ENCODE assay signal across 18 cellular contexts in the genomic region with DNA sequence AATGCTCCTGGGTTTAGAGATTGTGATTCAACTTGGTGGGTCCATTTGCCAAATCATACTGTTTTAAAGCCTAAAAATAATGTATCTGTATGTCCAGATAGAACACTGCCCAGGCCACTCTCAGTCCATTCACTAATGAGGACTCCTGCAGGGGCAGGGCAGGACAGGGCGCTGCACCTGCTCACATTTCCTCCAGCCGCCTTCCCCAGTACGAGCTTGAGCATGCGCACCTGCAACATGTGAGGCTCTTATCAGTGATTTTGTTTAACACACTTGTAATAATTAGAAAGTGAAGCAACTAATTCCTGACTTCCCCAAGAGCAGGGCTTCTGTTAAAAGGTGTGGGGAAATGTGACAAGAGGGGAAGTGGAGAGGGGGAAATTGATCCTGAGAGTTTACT.
DNase-seq lines count a peak whose midpoint lies in the region; ATAC-seq and TF ChIP-seq lines count a peak whose summit lies in the region.
"Had no signal": no experiment of that assay in that cellular context is flagged by ENCODE, and none has a peak within 500 bp of the region (broad histone marks: within the 10 kb centered on the region; RNA-seq: fewer than 3 reads in every experiment).

No MANE protein-coding gene starts in this region.

- H3K4me1 Mint-ChIP-seq in memory B cell: peaks cover 30% of the 10 kb centered on the region
- H3K4me1 Mint-ChIP-seq: CD4-positive, alpha-beta memory T cell had no signal

- no peaks in the 10 kb centered on the region for H3K9me3 Mint-ChIP-seq in memory B cell
- H3K9me3 Mint-ChIP-seq: CD4-positive, alpha-beta memory T cell had no signal

- WGBS in upper lobe of left lung, 2 donors: 67 to 77% methylated on average over 4 of the region's 4 CpGs

- H3K4me1 ChIP-seq in upper lobe of left lung: peaks cover 0 to 12% (median 7%) of the 10 kb centered on the region in 4 donors
- H3K4me1 ChIP-seq: HAP-1, SJCRH30 had no signal

- H3K4me3 Mint-ChIP-seq in memory B cell: no peak overlapping the region
- H3K4me3 Mint-ChIP-seq: CD4-positive, alpha-beta memory T cell had no signal

- H3K4me3 ChIP-seq in upper lobe of left lung: no peak overlapping the region
- H3K4me3 ChIP-seq: GM23248, HAP-1, PC-9, SJCRH30 had no signal

- H3K27me3 Mint-ChIP-seq in memory B cell: no peaks in the 10 kb centered on the region

- H3K27ac Mint-ChIP-seq in memory B cell: peak overlapping the region; percentile 84
- H3K27ac Mint-ChIP-seq: CD4-positive, alpha-beta memory T cell had no signal

- ATAC-seq in memory B cell (ENCODE audit: low read depth) (no peak), upper lobe of left lung (ENCODE audit: low FRiP score in 2 of 2) (peak; percentile 39 to 82), HG02642 (IDR thresholded peaks at IDR 0.05; ENCODE audit: poor library complexity, unreplicated experiment) (no peak)

- TF ChIP-seq CTCF in upper lobe of left lung (IDR thresholded peaks at IDR 0.05): no peak

- H3K36me3 Mint-ChIP-seq in memory B cell: peaks cover 52% of the 10 kb centered on the region
- H3K36me3 Mint-ChIP-seq: CD4-positive, alpha-beta memory T cell had no signal

- H3K27me3 ChIP-seq in upper lobe of left lung: no peaks in the 10 kb centered on the region
- H3K27me3 ChIP-seq: SJCRH30 had no signal

- DNase-seq in NCI-H1417 (lab: John Stamatoyannopoulos, UW) (peak in 2 of 3 experiments; percentile 56 to 77), NCI-H1417 treated with DMSO at 0.1 percent for 48 hours (lab: John Stamatoyannopoulos, UW) (no peak), NCI-H146 treated with DMSO at 0.1 percent for 48 hours (lab: John Stamatoyannopoulos, UW; ENCODE audit: unreplicated experiment) (peak; percentile 80), memory B cell (ENCODE audit: low spot score in 2 of 2) (no peak), upper lobe of left lung (peak in 1 of 2 donors; percentile 83), OCI-M2 (lab: John Stamatoyannopoulos, UW; ENCODE audit: unreplicated experiment) (no peak)
- DNase-seq: CD4-positive, alpha-beta memory T cell; DMS153; EL; GM23248; NCI-H1092 treated with DMSO at 0.1 percent for 48 hours; NCI-H1930; NCI-H774; PC-9; SJCRH30 had no signal

- H3K27ac ChIP-seq in upper lobe of left lung: peak overlapping the region in 1 of 4 donors; percentile 23
- H3K27ac ChIP-seq: GM23248, PC-9, RWPE1, SJCRH30 had no signal

- no peak for TF ChIP-seq EP300 in upper lobe of left lung (IDR thresholded peaks at IDR 0.05)

- H3K36me3 ChIP-seq in upper lobe of left lung: no peaks in the 10 kb centered on the region
- H3K36me3 ChIP-seq: HAP-1, SJCRH30 had no signal

- H3K9me3 ChIP-seq in upper lobe of left lung: no peaks in the 10 kb centered on the region
- H3K9me3 ChIP-seq: HAP-1, SJCRH30 had no signal

- TF ChIP-seq POLR2A in upper lobe of left lung (IDR thresholded peaks at IDR 0.05): no peak

Comparison
In these comparisons a context has a peak if more than half of its experiments do, and no peak if none do; other contexts are left out.
1. DNase-seq: peak in NCI-H1417 (2 of 3) and NCI-H146 treated with DMSO at 0.1 percent for 48 hours (single experiment); none in NCI-H1417 treated with DMSO at 0.1 percent for 48 hours (single experiment), memory B cell (0 of 2) and OCI-M2 (single experiment).
2. ATAC-seq: peak in upper lobe of left lung (2 of 2); none in memory B cell (single experiment) and HG02642 (single experiment).